In the genomic region with DNA sequence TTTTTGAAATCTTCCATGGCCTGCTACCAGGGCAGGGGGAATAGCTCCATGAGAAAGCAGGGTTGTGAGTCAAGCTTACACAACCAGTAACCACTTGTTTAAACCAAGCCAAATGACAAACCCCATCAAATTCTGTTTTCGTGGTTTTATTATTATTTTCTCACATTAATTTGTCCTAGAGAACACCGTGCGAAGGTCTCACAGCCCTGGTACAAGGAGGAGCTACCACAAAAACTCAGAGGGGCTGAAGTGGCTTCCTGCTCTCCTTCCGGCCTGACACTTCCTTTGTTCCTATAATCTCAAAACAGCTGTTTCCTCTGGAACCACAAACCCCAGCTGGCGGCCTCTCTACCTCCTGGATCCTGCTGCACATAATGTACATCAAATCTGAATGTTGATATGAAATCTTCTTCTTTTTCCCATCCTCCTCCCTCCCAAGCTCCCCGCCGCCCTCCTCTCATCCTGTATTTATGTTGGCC, we compare ENCODE assay signal across 11 cellular contexts.
DNase-seq lines count a peak whose midpoint lies in the region; TF ChIP-seq lines count a peak whose summit lies in the region.
"Had no signal": no experiment of that assay in that cellular context is flagged by ENCODE, and none has a peak within 500 bp of the region (broad histone marks: within the 10 kb centered on the region; RNA-seq: fewer than 3 reads in every experiment).

No MANE protein-coding gene starts in this region.

- H3K27me3 ChIP-seq in esophagus muscularis mucosa = no peaks in the 10 kb centered on the region

- peaks cover 0 to 3% (median 0%) of the 10 kb centered on the region in 4 donors for H3K4me1 ChIP-seq in esophagus muscularis mucosa
- H3K4me1 ChIP-seq: HAP-1 had no signal

- H3K9me3 ChIP-seq in esophagus muscularis mucosa = no peaks in the 10 kb centered on the region
- H3K9me3 ChIP-seq: HAP-1 had no signal

- no peak for TF ChIP-seq CTCF in NB4 (IDR thresholded peaks at IDR 0.05; ENCODE audit: low read depth, low read length)
- no peak for TF ChIP-seq CTCF in esophagus muscularis mucosa (IDR thresholded peaks at IDR 0.05)

- intact Hi-C loops in esophagus muscularis mucosa (cut with DNase I) = no loop called here

- no peaks in the 10 kb centered on the region for H3K36me3 ChIP-seq in esophagus muscularis mucosa
- H3K36me3 ChIP-seq: HAP-1 had no signal

- DNase-seq in Daoy (ENCODE audit: low read depth) (peak; percentile 52), NB4 (ENCODE audit: low read depth) (peak; percentile 44), esophagus muscularis mucosa (ENCODE audit: extremely low spot score) (peak; percentile 93), mucosa of gallbladder (ENCODE audit: low spot score) (peak; percentile 15), NCI-H146 (lab: John Stamatoyannopoulos, UW) (no peak), NCI-H1048 (lab: John Stamatoyannopoulos, UW) (no peak), NCI-H748 (lab: John Stamatoyannopoulos, UW; ENCODE audit: unreplicated experiment) (no peak), NCI-H226 (no peak)
- DNase-seq: NCI-H748 treated with DMSO at 0.1 percent for 48 hours had no signal

- H3K27ac ChIP-seq in esophagus muscularis mucosa (replicated peaks in 1 of 4) = peak overlapping the region in 3 of 4 donors; percentile 24 to 50 (median 31)
- H3K27ac ChIP-seq: skin epidermis had no signal

- H3K4me3 ChIP-seq in NB4 (ENCODE audit: low read depth, low read length) (no peak overlapping the region), esophagus muscularis mucosa (no peak overlapping the region)
- H3K4me3 ChIP-seq: HAP-1, skin epidermis had no signal

- 45% methylated on average over 7 of the region's 7 CpGs for WGBS in esophagus muscularis mucosa

- no peak for TF ChIP-seq EP300 in esophagus muscularis mucosa (IDR thresholded peaks at IDR 0.05)

- no peak for TF ChIP-seq POLR2A in NB4 (IDR thresholded peaks at IDR 0.05; ENCODE audit: extremely low read depth, insufficient read length)
- no peak for TF ChIP-seq POLR2A in esophagus muscularis mucosa (IDR thresholded peaks at IDR 0.05; ENCODE audit: low read depth)

Comparison
In these comparisons a context has a peak if more than half of its experiments do, and no peak if none do; other contexts are left out.
1. DNase-seq: peak in Daoy (single experiment), NB4 (single experiment), esophagus muscularis mucosa (single experiment) and mucosa of gallbladder (single experiment); none in NCI-H146 (single experiment), NCI-H1048 (single experiment), NCI-H748 (single experiment) and NCI-H226 (single experiment).